In genomic region chrX:154980330-154981115, GRCh38 we compare ENCODE assay signal across 7 cellular contexts. TPM values are rescaled to one million over a fixed set of nuclear protein-coding genes. Genes with fewer than 3 reads are reported as not detected.
A peak's percentile ranks its signal among the peaks of the same experiment; 100 is the strongest.
DNase-seq lines count a peak whose midpoint lies in the region; ATAC-seq, FAIRE-seq and TF ChIP-seq lines count a peak whose summit lies in the region.

No MANE protein-coding gene starts in this region.

- TF ChIP-seq POLR2A in GM12891 (IDR thresholded peaks at IDR 0.05; ENCODE audit: low read depth, low read length) (no peak), spleen (IDR thresholded peaks at IDR 0.05) (no peak)

- TF ChIP-seq CTCF in spleen (IDR thresholded peaks at IDR 0.05 in 8 of 11, conservative IDR thresholded peaks at IDR 0.05 in 3 of 11) = peak; percentile 39 to 82 (median 74)

- DNase-seq in GM12891 (ENCODE audit: insufficient read length, low spot score) (peak; percentile 15), NCI-H1417 (lab: John Stamatoyannopoulos, UW) (peak; percentile 66 to 87 (median 87)), T-helper 22 cell (ENCODE audit: low read depth) (peak; percentile 44), astrocyte of the hippocampus (ENCODE audit: low read depth, low spot score) (peak; percentile 71), iPS-NIHi7 (ENCODE audit: extremely low spot score) (peak; percentile 60), spleen (peak; percentile 85)

- no peaks in the 10 kb centered on the region for H3K27me3 ChIP-seq in spleen (replicated peaks in 1 of 7)

- peak; percentile 93 for FAIRE-seq in GM12891 (lab: Jason Lieb, UNC)

- no peaks in the 10 kb centered on the region for H3K36me3 ChIP-seq in spleen

- peaks cover 0 to 12% (median 0%) of the 10 kb centered on the region in 8 donors for H3K9me3 ChIP-seq in spleen

- H3K4me1 ChIP-seq in spleen = peaks cover 0 to 13% (median 0%) of the 10 kb centered on the region in 6 donors

- intact Hi-C loops in spleen (cut with DNase I; ENCODE audit: low total_unique reads) = loop anchor here (5.0 kb wide), 1 partner anchor 82 kb away; no protein-coding TSS in a partner anchor

- H3K4me3 ChIP-seq in spleen = peak overlapping the region in 4 of 8 donors; percentile 10 to 64 (median 26)

- H3K27ac ChIP-seq in spleen = peak overlapping the region in 5 of 8 donors; percentile 16 to 63 (median 35)

- peak; percentile 93 for ATAC-seq in HG02678 (IDR thresholded peaks at IDR 0.05; ENCODE audit: unreplicated experiment)

- 16 to 25% (median 18%) methylated on average over 9 to 11 of the region's 11 CpGs for WGBS in spleen, 5 donors

TF ChIP-seq in GM12891, 5 proteins besides CTCF, POLR2A, EP300 and RAD21:
- TF ChIP-seq TAF1 (IDR thresholded peaks at IDR 0.05; ENCODE audit: low read depth, low read length) (no peak), PAX5 (IDR thresholded peaks at IDR 0.05; ENCODE audit: insufficient read depth, low read length, severe bottlenecking) (no peak), SPI1 (IDR thresholded peaks at IDR 0.05; ENCODE audit: low read depth, low read length) (no peak), POLR2AphosphoS5 (IDR thresholded peaks at IDR 0.05; ENCODE audit: low read depth, low read length) (no peak), POU2F2 (IDR thresholded peaks at IDR 0.05; ENCODE audit: low read depth, low read length) (peak; percentile 40; the same call in 1 of the 2 replicates)

RNA-seq across cellular contexts. Expression of gene F8, which starts 42.0 kb away (rescaled TPM):
- 5.9 TPM for polyA plus RNA-seq in GM12891 (2012; ENCODE audit: low read depth, missing spikeins)
- total RNA-seq in spleen = 100 to 1,000 TPM in 1 of 7 donors, 10 to 100 TPM in 6; 53.2 to 135 (median 75.6) TPM
- polyA plus RNA-seq in spleen = 10 to 100 TPM in 1 of 3 donors, 1 to 10 TPM in 2; 3.4 to 12.1 (median 9.3) TPM

RNA-seq across cellular contexts. Expression of gene FUNDC2, which starts 46.1 kb away (rescaled TPM):
- polyA plus RNA-seq in GM12891 (2012; ENCODE audit: low read depth, missing spikeins) = 104 TPM
- 10 to 100 TPM; 29.3 to 66.3 (median 52.7) TPM for total RNA-seq in spleen
- polyA plus RNA-seq in spleen = 100 to 1,000 TPM in 2 of 3 donors, 10 to 100 TPM in 1; 68.4 to 113 (median 109) TPM

Comparison
In these comparisons a context has a peak if more than half of its experiments do, and no peak if none do; other contexts are left out.
1. DNase-seq: peak in every context shown above with its lines; median percentile 87 in NCI-H1417; 85 in spleen; 71 in astrocyte of the hippocampus; 60 in iPS-NIHi7; 44 in T-helper 22 cell; 15 in GM12891.